In genomic region chr6:143098054-143098673, GRCh38 we compare ENCODE assay signal across 10 cellular contexts. TPM values are rescaled to one million over a fixed set of nuclear protein-coding genes. Genes with fewer than 3 reads are reported as not detected.
DNase-seq lines count a peak whose midpoint lies in the region; ATAC-seq, FAIRE-seq and TF ChIP-seq lines count a peak whose summit lies in the region.
"Had no signal": no experiment of that assay in that cellular context is flagged by ENCODE, and none has a peak within 500 bp of the region (broad histone marks: within the 10 kb centered on the region; RNA-seq: fewer than 3 reads in every experiment).

No MANE protein-coding gene starts in this region.

- H3K9me3 ChIP-seq in left lung: no peaks in the 10 kb centered on the region

- H3K9me3 Mint-ChIP-seq in osteocyte (ENCODE audit: unreplicated experiment): no peaks in the 10 kb centered on the region
- no peaks in the 10 kb centered on the region for H3K9me3 Mint-ChIP-seq in activated CD8-positive, alpha-beta T cell treated with anti-CD3 and anti-CD28 coated beads for 36 hours

- POLR2A ChIA-PET in activated CD8-positive, alpha-beta T cell treated with anti-CD3 and anti-CD28 coated beads for 36 hours (lab: Charles Lee): interaction anchor here (0.6 kb wide), 1 partner anchor 9 kb away, joined by 3 read pairs; no protein-coding TSS in a partner anchor

- H3K27me3 Mint-ChIP-seq in osteocyte (ENCODE audit: unreplicated experiment): no peaks in the 10 kb centered on the region
- no peaks in the 10 kb centered on the region for H3K27me3 Mint-ChIP-seq in activated CD8-positive, alpha-beta T cell treated with anti-CD3 and anti-CD28 coated beads for 36 hours

- H3K27ac ChIP-seq in left lung: peak overlapping the region in 1 of 2 donors; percentile 85
- H3K27ac ChIP-seq: VCaP had no signal

- ATAC-seq in GM21528 (IDR thresholded peaks at IDR 0.05; ENCODE audit: low FRiP score, unreplicated experiment) (peak; percentile 87), HG03521 (IDR thresholded peaks at IDR 0.05; ENCODE audit: unreplicated experiment) (peak; percentile 84), left lung (peak; percentile 76)
- no peak for ATAC-seq in activated CD8-positive, alpha-beta T cell treated with anti-CD3 and anti-CD28 coated beads for 36 hours

- DNase-seq in GM18507 (ENCODE audit: extremely low spot score, insufficient read length, low read depth) (no peak), left lung (no peak), osteocyte (ENCODE audit: extremely low spot score, unreplicated experiment) (no peak), NCI-H1930 (lab: John Stamatoyannopoulos, UW) (no peak)
- DNase-seq in activated CD8-positive, alpha-beta T cell treated with anti-CD3 and anti-CD28 coated beads for 36 hours: no peak
- DNase-seq in stimulated activated CD4-positive, alpha-beta T cell treated with anti-CD3 and anti-CD28 coated beads, Interleukin-1b, Interleukin-23, amount 100 ng/mL, for 48 hours: no peak
- DNase-seq: caudate nucleus had no signal

- H3K4me3 ChIP-seq in left lung: no peak overlapping the region

- CTCF ChIA-PET in activated CD8-positive, alpha-beta T cell treated with anti-CD3 and anti-CD28 coated beads for 36 hours (lab: Charles Lee): no interaction called here

- H3K4me3 Mint-ChIP-seq in osteocyte (ENCODE audit: unreplicated experiment): no peak overlapping the region
- no peak overlapping the region for H3K4me3 Mint-ChIP-seq in activated CD8-positive, alpha-beta T cell treated with anti-CD3 and anti-CD28 coated beads for 36 hours

- H3K36me3 ChIP-seq in left lung: no peaks in the 10 kb centered on the region

- H3K4me1 ChIP-seq in left lung: peaks cover 0 to 7% of the 10 kb centered on the region in 2 donors

- intact Hi-C loops in left lung (cut with DNase I): no loop called here
- intact Hi-C loops in activated CD8-positive, alpha-beta T cell treated with anti-CD3 and anti-CD28 coated beads for 36 hours (cut with micrococcal nuclease): no loop called here

- FAIRE-seq in GM18507 (lab: Jason Lieb, UNC): peak; percentile 86

- no peak overlapping the region for H3K27ac Mint-ChIP-seq in osteocyte (ENCODE audit: unreplicated experiment)
- no peak overlapping the region for H3K27ac Mint-ChIP-seq in activated CD8-positive, alpha-beta T cell treated with anti-CD3 and anti-CD28 coated beads for 36 hours

- H3K4me1 Mint-ChIP-seq in osteocyte (ENCODE audit: unreplicated experiment): no peaks in the 10 kb centered on the region
- H3K4me1 Mint-ChIP-seq in activated CD8-positive, alpha-beta T cell treated with anti-CD3 and anti-CD28 coated beads for 36 hours (ENCODE audit: low read depth): peaks cover 4% of the 10 kb centered on the region

- H3K27me3 ChIP-seq in left lung: no peaks in the 10 kb centered on the region

- peaks cover 3% of the 10 kb centered on the region for H3K36me3 Mint-ChIP-seq in osteocyte (ENCODE audit: unreplicated experiment)
- H3K36me3 Mint-ChIP-seq in activated CD8-positive, alpha-beta T cell treated with anti-CD3 and anti-CD28 coated beads for 36 hours (ENCODE audit: low read depth): no peaks in the 10 kb centered on the region

- TF ChIP-seq CTCF in left lung (IDR thresholded peaks at IDR 0.05): no peak
- TF ChIP-seq CTCF in osteocyte (IDR thresholded peaks at IDR 0.05): no peak
- TF ChIP-seq CTCF in activated CD8-positive, alpha-beta T cell treated with anti-CD3 and anti-CD28 coated beads for 36 hours (IDR thresholded peaks at IDR 0.05): no peak

RNA-seq across cellular contexts. Expression of gene AIG1, which starts 37.5 kb away (rescaled TPM):
- total RNA-seq in left lung: 10 to 100 TPM; 35.2 to 40.4 TPM
- 40.2 and 40.5 TPM in 2 replicates for total RNA-seq in osteocyte
- total RNA-seq in activated CD8-positive, alpha-beta T cell treated with anti-CD3 and anti-CD28 coated beads for 36 hours: 10 to 100 TPM; 16.1 to 20.0 TPM
